24 cellular contexts compared by ENCODE assay signal in the genomic region with DNA sequence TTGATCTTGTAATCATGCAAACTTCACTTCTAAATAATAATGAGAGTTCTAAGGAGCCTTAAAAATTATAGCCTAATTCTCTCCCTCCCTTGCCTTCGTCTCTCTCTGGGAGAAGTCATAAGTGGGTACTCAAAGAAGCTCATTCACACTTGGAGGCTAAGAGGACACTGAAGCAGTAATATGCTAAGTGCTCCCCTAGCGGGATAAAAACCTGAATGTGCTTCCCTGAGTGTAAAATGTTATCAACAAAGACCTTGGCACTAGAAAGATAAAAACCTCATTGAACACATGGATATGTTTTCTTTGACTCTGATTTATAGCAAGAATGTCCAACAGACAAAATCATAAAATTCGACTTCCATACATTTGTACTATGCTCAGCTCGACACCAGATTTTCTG.
A peak's percentile ranks its signal among the peaks of the same experiment; 100 is the strongest.
DNase-seq lines count a peak whose midpoint lies in the region; ATAC-seq and TF ChIP-seq lines count a peak whose summit lies in the region.
"Had no signal": no experiment of that assay in that cellular context is flagged by ENCODE, and none has a peak within 500 bp of the region (broad histone marks: within the 10 kb centered on the region; RNA-seq: fewer than 3 reads in every experiment).

No MANE protein-coding gene starts in this region.

- H3K4me3 ChIP-seq in MM.1S (ENCODE audit: low read length) = no peak overlapping the region
- no peak overlapping the region for H3K4me3 ChIP-seq in transverse colon
- H3K4me3 ChIP-seq: GM23248, HAP-1, MG63, PC-9, SJCRH30 had no signal

- DNase-seq in NCI-H510A treated with DMSO at 0.1 percent for 48 hours (lab: John Stamatoyannopoulos, UW) (peak; percentile 2), NCI-H510A (lab: John Stamatoyannopoulos, UW) (no peak), NCI-H2107 treated with DMSO at 0.1 percent for 48 hours (lab: John Stamatoyannopoulos, UW; ENCODE audit: unreplicated experiment) (peak; percentile 28), left colon (no peak), MM.1S (no peak), transverse colon (no peak)
- DNase-seq: 8988T, ACHN, BE2C, DMS153, GM23248, HFFc6, IMR-90, KG1, MG63, NCI-H1694 treated with DMSO at 0.1 percent for 48 hours, NCI-H345, NCI-H526 treated with DMSO at 0.1 percent for 48 hours, PC-9, SJCRH30 had no signal

- H3K36me3 ChIP-seq in MM.1S (replicated peaks; ENCODE audit: insufficient read depth, low read length) (no peaks in the 10 kb centered on the region), transverse colon (no peaks in the 10 kb centered on the region)
- H3K36me3 ChIP-seq: BE2C, HAP-1, MG63, SJCRH30 had no signal

- no peak for TF ChIP-seq EP300 in transverse colon (IDR thresholded peaks at IDR 0.05; ENCODE audit: low read depth)

- H3K27me3 ChIP-seq in MM.1S (replicated peaks; ENCODE audit: insufficient read depth, low read length) (no peaks in the 10 kb centered on the region), transverse colon (no peaks in the 10 kb centered on the region)
- H3K27me3 ChIP-seq: BE2C, MG63, SJCRH30 had no signal

- no peak for TF ChIP-seq POLR2A in transverse colon (IDR thresholded peaks at IDR 0.05)

- no peak overlapping the region for H3K27ac ChIP-seq in MM.1S (ENCODE audit: low read length)
- H3K27ac ChIP-seq in transverse colon = no peak overlapping the region
- H3K27ac ChIP-seq: GM23248, PC-9, SJCRH30 had no signal

- 43 to 52% methylated on average over 3 to 4 of the region's 4 CpGs for WGBS in transverse colon (ENCODE audit: low coverage in 1 of 2), 2 donors

- H3K9ac ChIP-seq in MM.1S (ENCODE audit: low read length) = no peak overlapping the region
- H3K9ac ChIP-seq: GM23248 had no signal

- in situ Hi-C loops in transverse colon (cut with MboI; ENCODE audit: low pct_ligation_motif_present in 1 of 4, low pct_unique_long_range_greater_than_20kb in 1 of 4, low sequenced_read_pairs in 3 of 4) = no loop called here

- no peaks in the 10 kb centered on the region for H4K20me1 ChIP-seq in MM.1S (ENCODE audit: insufficient read depth, low read length)

- no peaks in the 10 kb centered on the region for H3F3A ChIP-seq in MM.1S (ENCODE audit: insufficient read depth, low read length)

- H3K79me2 ChIP-seq in MM.1S (ENCODE audit: low read length) = no peaks in the 10 kb centered on the region

- no peak overlapping the region for H3K4me2 ChIP-seq in MM.1S (ENCODE audit: low read depth, low read length)
- H3K4me2 ChIP-seq: PC-9 had no signal

- no peak for TF ChIP-seq CTCF in MM.1S (IDR thresholded peaks at IDR 0.05; ENCODE audit: low read length)
- TF ChIP-seq CTCF in transverse colon (IDR thresholded peaks at IDR 0.05) = no peak

- no peaks in the 10 kb centered on the region for H3K9me3 ChIP-seq in MM.1S (replicated peaks; ENCODE audit: insufficient read depth, low read length)
- H3K9me3 ChIP-seq in transverse colon = no peaks in the 10 kb centered on the region
- H3K9me3 ChIP-seq: BE2C, HAP-1, MG63, SJCRH30 had no signal

- ATAC-seq in left colon (peak; percentile 77), HG02885 (IDR thresholded peaks at IDR 0.05; ENCODE audit: poor library complexity, unreplicated experiment) (no peak)
- ATAC-seq: Right ventricle myocardium inferior, SK-N-SH treated with all-trans-retinoic acid at 6 μM for 48 hours had no signal

- intact Hi-C loops in left colon (cut with DNase I, micrococcal nuclease) = no loop called here
- intact Hi-C loops in transverse colon (cut with DNase I; ENCODE audit: low total_unique reads) = no loop called here

- no peak overlapping the region for H2AFZ ChIP-seq in MM.1S (ENCODE audit: low read length)
- H2AFZ ChIP-seq: GM23248, PC-9 had no signal

- no peaks in the 10 kb centered on the region for H3K4me1 ChIP-seq in MM.1S (ENCODE audit: low read length)
- no peaks in the 10 kb centered on the region for H3K4me1 ChIP-seq in transverse colon
- H3K4me1 ChIP-seq: BE2C, HAP-1, SJCRH30 had no signal

- no peaks in the 10 kb centered on the region for H3K9me2 ChIP-seq in MM.1S (replicated peaks; ENCODE audit: insufficient read depth, low read length)

Comparison
In these comparisons a context has a peak if more than half of its experiments do, and no peak if none do; other contexts are left out.
1. DNase-seq: peak in NCI-H510A treated with DMSO at 0.1 percent for 48 hours (single experiment) and NCI-H2107 treated with DMSO at 0.1 percent for 48 hours (single experiment); none in NCI-H510A (single experiment), left colon (0 of 2), MM.1S (single experiment) and transverse colon (single experiment).